ENCODE assay signal across 10 cellular contexts in genomic region chr16:85415196-85415988, GRCh38.
DNase-seq lines count a peak whose midpoint lies in the region; ATAC-seq, FAIRE-seq and TF ChIP-seq lines count a peak whose summit lies in the region.
"Had no signal": no experiment of that assay in that cellular context is flagged by ENCODE, and none has a peak within 500 bp of the region (broad histone marks: within the 10 kb centered on the region; RNA-seq: fewer than 3 reads in every experiment).

No MANE protein-coding gene starts in this region.

- no TSS peak for BruUV-seq in HepG2 (replicated peaks; lab: Mats Ljungman, UMichigan)

- H3K36me3 ChIP-seq in body of pancreas (replicated peaks in 1 of 2; ENCODE audit: insufficient read depth in 1 of 2, low read depth in 2 of 2) (no peaks in the 10 kb centered on the region), HepG2 (replicated peaks in 1 of 2; ENCODE audit: control insufficient read depth in 1 of 2, insufficient read depth in 2 of 2, low read length in 2 of 2) (no peaks in the 10 kb centered on the region), testis (ENCODE audit: low read depth, missing control alignments) (no peaks in the 10 kb centered on the region), SJCRH30 (no peaks in the 10 kb centered on the region)
- no peaks in the 10 kb centered on the region for H3K36me3 ChIP-seq in CD8-positive, alpha-beta T cell (ENCODE audit: insufficient read depth, low read length)
- H3K36me3 ChIP-seq: gastroesophageal sphincter, upper lobe of left lung had no signal

- TF ChIP-seq EP300 in HepG2 (IDR thresholded peaks at IDR 0.05; ENCODE audit: low read depth in 2 of 2, low read length in 2 of 2) (no peak), HepG2 (CRISPR knock-in tag; IDR thresholded peaks at IDR 0.05; ENCODE audit: borderline replicate concordance) (no peak)

- H3K79me2 ChIP-seq in HepG2 (ENCODE audit: insufficient read depth, low read length), result no peaks in the 10 kb centered on the region

- WGBS in body of pancreas, 2 donors, result 69 to 71% methylated on average over 18 to 21 of the region's 21 CpGs
- WGBS in HepG2 (ENCODE audit: low lambda C conversion rate), result 73% methylated on average over 21 of the region's 21 CpGs
- 60 to 64% methylated on average over 16 to 21 of the region's 21 CpGs for WGBS in testis, 2 donors

- in situ Hi-C loops in HepG2 (cut with HindIII; ENCODE audit: extremely low pct_ligation_motif_present, low pct_unique_long_range_greater_than_20kb), result no loop called here

- no peaks in the 10 kb centered on the region for H3K36me3 Mint-ChIP-seq in activated CD8-positive, alpha-beta T cell treated with anti-CD3 and anti-CD28 coated beads for 36 hours (ENCODE audit: low read depth)
- no peaks in the 10 kb centered on the region for H3K36me3 Mint-ChIP-seq in activated CD8-positive, alpha-beta T cell treated with anti-CD3 and anti-CD28 coated beads, Interleukin-2, amount 10 ng/mL, durations not matched to agents 7 days and 5 days (ENCODE audit: low read depth)
- no peaks in the 10 kb centered on the region for H3K36me3 Mint-ChIP-seq in CD8-positive, alpha-beta T cell

- no peak overlapping the region for H3K27ac Mint-ChIP-seq in activated CD8-positive, alpha-beta T cell treated with anti-CD3 and anti-CD28 coated beads for 36 hours
- no peak overlapping the region for H3K27ac Mint-ChIP-seq in activated CD8-positive, alpha-beta T cell treated with anti-CD3 and anti-CD28 coated beads, Interleukin-2, amount 10 ng/mL, durations not matched to agents 7 days and 5 days
- no peak overlapping the region for H3K27ac Mint-ChIP-seq in CD8-positive, alpha-beta T cell

- peaks cover 3% of the 10 kb centered on the region; the same call in 1 of the 2 replicates for H4K20me1 ChIP-seq in HepG2 (ENCODE audit: insufficient read depth, low read length)

- FAIRE-seq in HepG2 (lab: Jason Lieb, UNC), result no peak

- TF ChIP-seq RAD21 in HepG2 (CRISPR knock-in tag; IDR thresholded peaks at IDR 0.05), result no peak

- no peak for ATAC-seq in activated CD8-positive, alpha-beta T cell treated with anti-CD3 and anti-CD28 coated beads for 36 hours
- ATAC-seq in activated CD8-positive, alpha-beta T cell treated with anti-CD3 and anti-CD28 coated beads, Interleukin-2, amount 10 ng/mL, durations not matched to agents 7 days and 5 days, result no peak
- ATAC-seq in body of pancreas (no peak), HepG2 (no peak)
- ATAC-seq in CD8-positive, alpha-beta T cell, result no peak

- CTCF ChIA-PET in activated CD8-positive, alpha-beta T cell treated with anti-CD3 and anti-CD28 coated beads for 36 hours (lab: Charles Lee), result interaction anchor here (0.6 to 2.1 kb wide), 18 partner anchors 10 to 297 kb away, joined by 3 to 23 read pairs (median 4); no protein-coding TSS in a partner anchor
- CTCF ChIA-PET in activated CD8-positive, alpha-beta T cell treated with anti-CD3 and anti-CD28 coated beads, Interleukin-2, amount 10 ng/mL, durations not matched to agents 7 days and 5 days (lab: Charles Lee), result interaction anchor here (0.6 to 2.8 kb wide), 15 partner anchors 12 to 307 kb away, joined by 3 to 29 read pairs (median 3); no protein-coding TSS in a partner anchor
- CTCF ChIA-PET in HepG2 (lab: Yijun Ruan, JAX; ENCODE audit: low intra/inter-chr PET ratio, low total read pairs), result no interaction called here
- CTCF ChIA-PET in CD8-positive, alpha-beta T cell (lab: Charles Lee), result interaction anchor here (0.6 to 1.6 kb wide), 16 partner anchors 10 to 241 kb away, joined by 3 to 11 read pairs (median 3); partner anchors contain the start of gene GSE1

- peak; percentile 1 for DNase-seq in activated CD8-positive, alpha-beta T cell treated with anti-CD3 and anti-CD28 coated beads for 36 hours
- DNase-seq in activated CD8-positive, alpha-beta T cell treated with anti-CD3 and anti-CD28 coated beads, Interleukin-2, amount 10 ng/mL, durations not matched to agents 7 days and 5 days, result no peak
- DNase-seq in body of pancreas, result peak; percentile 2 to 35 (median 16)
- no peak for DNase-seq in HepG2 (ENCODE audit: low spot score)
- DNase-seq in testis, result peak; percentile 37
- DNase-seq in activated gamma-delta T cell treated with Interleukin-2 at 50 U/mL for 16 hours, result no peak
- DNase-seq in SJCRH30, result no peak
- no peak for DNase-seq in CD8-positive, alpha-beta T cell

- H3K27me3 Mint-ChIP-seq in activated CD8-positive, alpha-beta T cell treated with anti-CD3 and anti-CD28 coated beads for 36 hours, result no peaks in the 10 kb centered on the region
- H3K27me3 Mint-ChIP-seq in activated CD8-positive, alpha-beta T cell treated with anti-CD3 and anti-CD28 coated beads, Interleukin-2, amount 10 ng/mL, durations not matched to agents 7 days and 5 days (ENCODE audit: low read depth), result no peaks in the 10 kb centered on the region
- H3K27me3 Mint-ChIP-seq in CD8-positive, alpha-beta T cell (ENCODE audit: low read depth), result no peaks in the 10 kb centered on the region

- no peak overlapping the region for H2AFZ ChIP-seq in HepG2 (ENCODE audit: low read length)

- no peak for TF ChIP-seq POLR2A in body of pancreas (IDR thresholded peaks at IDR 0.05)
- TF ChIP-seq POLR2A in HepG2 (IDR thresholded peaks at IDR 0.05; ENCODE audit: insufficient read depth in 1 of 2, low read depth in 2 of 2, low read length in 2 of 2), result no peak
- TF ChIP-seq POLR2A in testis (IDR thresholded peaks at IDR 0.05), result no peak

- H3K4me1 Mint-ChIP-seq in activated CD8-positive, alpha-beta T cell treated with anti-CD3 and anti-CD28 coated beads for 36 hours (ENCODE audit: low read depth), result peaks cover 10% of the 10 kb centered on the region
- peaks cover 7% of the 10 kb centered on the region for H3K4me1 Mint-ChIP-seq in activated CD8-positive, alpha-beta T cell treated with anti-CD3 and anti-CD28 coated beads, Interleukin-2, amount 10 ng/mL, durations not matched to agents 7 days and 5 days (ENCODE audit: low read depth)
- H3K4me1 Mint-ChIP-seq in CD8-positive, alpha-beta T cell (ENCODE audit: low read depth), result peaks cover 2% of the 10 kb centered on the region

- H3K4me3 Mint-ChIP-seq in activated CD8-positive, alpha-beta T cell treated with anti-CD3 and anti-CD28 coated beads for 36 hours, result no peak overlapping the region
- no peak overlapping the region for H3K4me3 Mint-ChIP-seq in activated CD8-positive, alpha-beta T cell treated with anti-CD3 and anti-CD28 coated beads, Interleukin-2, amount 10 ng/mL, durations not matched to agents 7 days and 5 days
- H3K4me3 Mint-ChIP-seq in CD8-positive, alpha-beta T cell, result no peak overlapping the region

- POLR2A ChIA-PET in activated CD8-positive, alpha-beta T cell treated with anti-CD3 and anti-CD28 coated beads for 36 hours (lab: Charles Lee), result interaction anchor here (1.3 to 2.3 kb wide), 2 partner anchors 13 to 196 kb away, joined by 4 to 6 read pairs; no protein-coding TSS in a partner anchor
- POLR2A ChIA-PET in activated CD8-positive, alpha-beta T cell treated with anti-CD3 and anti-CD28 coated beads, Interleukin-2, amount 10 ng/mL, durations not matched to agents 7 days and 5 days (lab: Charles Lee), result no interaction called here
- POLR2A ChIA-PET in HepG2 (lab: Yijun Ruan, JAX), result interaction anchor here (0.8 to 1.0 kb wide), 3 partner anchors 109 to 137 kb away, joined by 3 to 4 read pairs (median 3); no protein-coding TSS in a partner anchor
- POLR2A ChIA-PET in CD8-positive, alpha-beta T cell (lab: Charles Lee), result no interaction called here

- H3K4me2 ChIP-seq in HepG2 (ENCODE audit: low read depth, low read length), result no peak overlapping the region

- intact Hi-C loops in activated CD8-positive, alpha-beta T cell treated with anti-CD3 and anti-CD28 coated beads for 36 hours (cut with micrococcal nuclease), result no loop called here
- intact Hi-C loops in body of pancreas (cut with DNase I) (no loop called here), HepG2 (cut with micrococcal nuclease; ENCODE audit: unreplicated experiment) (no loop called here), testis (cut with DNase I; ENCODE audit: low total_unique reads) (no loop called here)
- intact Hi-C loops in CD8-positive, alpha-beta T cell (cut with DNase I, micrococcal nuclease), result no loop called here

- H3K9me3 Mint-ChIP-seq in activated CD8-positive, alpha-beta T cell treated with anti-CD3 and anti-CD28 coated beads for 36 hours, result peaks cover 11% of the 10 kb centered on the region
- H3K9me3 Mint-ChIP-seq in activated CD8-positive, alpha-beta T cell treated with anti-CD3 and anti-CD28 coated beads, Interleukin-2, amount 10 ng/mL, durations not matched to agents 7 days and 5 days (ENCODE audit: insufficient read depth), result peaks cover 3% of the 10 kb centered on the region
- no peaks in the 10 kb centered on the region for H3K9me3 Mint-ChIP-seq in CD8-positive, alpha-beta T cell

- H3K27me3 ChIP-seq in body of pancreas, result no peaks in the 10 kb centered on the region
- H3K27me3 ChIP-seq in HepG2 (ENCODE audit: control insufficient read depth in 1 of 2, insufficient read depth in 2 of 2, low read length in 2 of 2), result peaks cover 0 to 1% of the 10 kb centered on the region in 2 experiments; a peak in 1 of 5 replicates
- H3K27me3 ChIP-seq in testis, result no peaks in the 10 kb centered on the region
- no peaks in the 10 kb centered on the region for H3K27me3 ChIP-seq in SJCRH30
- H3K27me3 ChIP-seq in CD8-positive, alpha-beta T cell (ENCODE audit: insufficient read depth, low read length), result no peaks in the 10 kb centered on the region
- H3K27me3 ChIP-seq: gastroesophageal sphincter, upper lobe of left lung had no signal

- TF ChIP-seq CTCF in activated CD8-positive, alpha-beta T cell treated with anti-CD3 and anti-CD28 coated beads for 36 hours (IDR thresholded peaks at IDR 0.05), result no peak
- TF ChIP-seq CTCF in body of pancreas (IDR thresholded peaks at IDR 0.05) (no peak), HepG2 (CRISPR knock-in tag; IDR thresholded peaks at IDR 0.05) (no peak), testis (IDR thresholded peaks at IDR 0.05) (no peak)
- TF ChIP-seq CTCF in CD8-positive, alpha-beta T cell (IDR thresholded peaks at IDR 0.05), result no peak

- H3K4me1 ChIP-seq in body of pancreas (peaks cover 6% of the 10 kb centered on the region), HepG2 (ENCODE audit: insufficient read depth, low read length) (peaks cover 12% of the 10 kb centered on the region), testis (peaks cover 9% of the 10 kb centered on the region), SJCRH30 (peaks cover under 1% of the 10 kb centered on the region; the same call in 1 of the 2 replicates)
- peaks cover 7% of the 10 kb centered on the region for H3K4me1 ChIP-seq in CD8-positive, alpha-beta T cell (ENCODE audit: insufficient read depth, low read length)

- no peak overlapping the region for H3K9ac ChIP-seq in HepG2 (ENCODE audit: insufficient read depth, low read depth, low read length)

- no peak overlapping the region for H3K4me3 ChIP-seq in body of pancreas
- H3K4me3 ChIP-seq in HepG2 (replicated peaks in 1 of 3; ENCODE audit: insufficient read depth in 1 of 3, low read depth in 2 of 3, low read length in 3 of 3), result no peak overlapping the region
- no peak overlapping the region for H3K4me3 ChIP-seq in testis
- no peak overlapping the region for H3K4me3 ChIP-seq in SJCRH30
- no peak overlapping the region for H3K4me3 ChIP-seq in CD8-positive, alpha-beta T cell (ENCODE audit: low read depth, low read length)
- H3K4me3 ChIP-seq: gastroesophageal sphincter had no signal

- H3K9me3 ChIP-seq in body of pancreas, result no peaks in the 10 kb centered on the region
- H3K9me3 ChIP-seq in HepG2 (ENCODE audit: low read length), result no peaks in the 10 kb centered on the region
- H3K9me3 ChIP-seq in testis, result no peaks in the 10 kb centered on the region
- no peaks in the 10 kb centered on the region for H3K9me3 ChIP-seq in SJCRH30 (replicated peaks)
- H3K9me3 ChIP-seq in CD8-positive, alpha-beta T cell (ENCODE audit: low read length), result no peaks in the 10 kb centered on the region
- H3K9me3 ChIP-seq: gastroesophageal sphincter, upper lobe of left lung had no signal

- H3K27ac ChIP-seq in body of pancreas, result no peak overlapping the region
- H3K27ac ChIP-seq in HepG2 (ENCODE audit: extremely low read length, insufficient read depth, low read length), result no peak overlapping the region
- H3K27ac ChIP-seq in testis, result no peak overlapping the region
- H3K27ac ChIP-seq in SJCRH30, result no peak overlapping the region
- H3K27ac ChIP-seq in CD8-positive, alpha-beta T cell (ENCODE audit: low read depth, low read length), result no peak overlapping the region
- H3K27ac ChIP-seq: gastroesophageal sphincter had no signal

Comparison
In these comparisons a context has a peak if more than half of its experiments do, and no peak if none do; other contexts are left out.
1. DNase-seq: peak in activated CD8-positive, alpha-beta T cell treated with anti-CD3 and anti-CD28 coated beads for 36 hours (single experiment), body of pancreas (4 of 4) and testis (single experiment); none in activated CD8-positive, alpha-beta T cell treated with anti-CD3 and anti-CD28 coated beads, Interleukin-2, amount 10 ng/mL, durations not matched to agents 7 days and 5 days (single experiment), HepG2 (single experiment), activated gamma-delta T cell treated with Interleukin-2 at 50 U/mL for 16 hours (single experiment), SJCRH30 (0 of 2) and CD8-positive, alpha-beta T cell (0 of 7).
2. POLR2A ChIA-PET loops: an anchor here in activated CD8-positive, alpha-beta T cell treated with anti-CD3 and anti-CD28 coated beads for 36 hours (1.3 to 2.3 kb wide) and HepG2 (0.8 to 1.0 kb wide); none called in activated CD8-positive, alpha-beta T cell treated with anti-CD3 and anti-CD28 coated beads, Interleukin-2, amount 10 ng/mL, durations not matched to agents 7 days and 5 days and CD8-positive, alpha-beta T cell.